1 cellular context compared by ENCODE assay signal in the genomic region with DNA sequence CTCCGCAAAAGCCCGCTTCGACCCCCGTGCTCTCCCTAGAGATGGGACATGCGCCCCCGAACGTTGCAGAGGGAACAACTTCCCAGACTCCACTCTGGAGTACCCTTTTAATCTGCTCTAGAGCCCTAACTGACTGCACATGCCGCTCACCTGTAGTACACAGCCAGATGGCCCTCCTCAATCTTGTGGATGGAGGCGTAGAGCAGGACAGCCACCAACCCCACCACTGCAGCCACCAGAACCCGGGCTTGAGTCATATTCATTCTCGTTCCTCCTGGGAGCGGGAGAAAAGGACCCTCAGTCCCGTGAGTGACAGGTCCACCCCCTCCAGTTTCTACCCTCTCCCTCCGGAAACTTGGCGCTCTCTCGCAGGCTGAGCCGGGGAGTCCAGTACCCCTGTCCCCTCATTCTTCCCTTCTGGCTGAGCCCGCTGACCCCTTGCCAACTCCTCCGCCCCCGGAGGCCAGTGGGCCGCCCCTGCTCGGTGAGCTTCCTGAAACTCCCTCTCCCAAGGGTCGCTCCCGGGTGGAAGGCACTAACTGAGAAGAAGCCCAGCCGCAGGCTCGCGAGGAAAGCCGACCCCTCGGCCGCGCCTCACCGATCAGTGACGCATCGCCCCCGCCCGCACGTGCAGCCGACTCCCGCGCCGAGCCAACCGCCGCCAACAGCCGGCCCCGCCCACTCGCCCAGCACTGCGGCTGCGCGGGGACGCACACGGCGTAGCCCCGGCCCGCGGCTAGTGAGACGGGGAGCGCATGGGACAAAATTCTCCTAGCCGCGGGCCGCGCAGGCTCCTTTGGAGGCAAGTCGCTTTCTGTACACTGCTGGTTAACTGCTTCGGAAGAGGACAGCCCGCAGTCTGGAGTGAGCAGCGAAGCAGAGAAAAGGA.
TF ChIP-seq lines count a peak whose summit lies in the region.

A gene (minus strand): TSS at position 666 of the 889 bp plus-strand sequence. CDS start 403 bp downstream, at position 263.

TF ChIP-seq in HepG2, 621 proteins besides CTCF, POLR2A, EP300 and RAD21 (continued from another document and continues in another):
- TF ChIP-seq, protein P1, sequence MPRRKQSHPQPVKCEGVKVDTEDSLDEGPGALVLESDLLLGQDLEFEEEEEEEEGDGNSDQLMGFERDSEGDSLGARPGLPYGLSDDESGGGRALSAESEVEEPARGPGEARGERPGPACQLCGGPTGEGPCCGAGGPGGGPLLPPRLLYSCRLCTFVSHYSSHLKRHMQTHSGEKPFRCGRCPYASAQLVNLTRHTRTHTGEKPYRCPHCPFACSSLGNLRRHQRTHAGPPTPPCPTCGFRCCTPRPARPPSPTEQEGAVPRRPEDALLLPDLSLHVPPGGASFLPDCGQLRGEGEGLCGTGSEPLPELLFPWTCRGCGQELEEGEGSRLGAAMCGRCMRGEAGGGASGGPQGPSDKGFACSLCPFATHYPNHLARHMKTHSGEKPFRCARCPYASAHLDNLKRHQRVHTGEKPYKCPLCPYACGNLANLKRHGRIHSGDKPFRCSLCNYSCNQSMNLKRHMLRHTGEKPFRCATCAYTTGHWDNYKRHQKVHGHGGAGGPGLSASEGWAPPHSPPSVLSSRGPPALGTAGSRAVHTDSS (CRISPR knock-in tag; conservative IDR thresholded peaks at IDR 0.05), result no peak
- no peak for TF ChIP-seq PAF1 (CRISPR knock-in tag; IDR thresholded peaks at IDR 0.05)
- no peak for TF ChIP-seq SETDB1 (CRISPR knock-in tag; IDR thresholded peaks at IDR 0.05; ENCODE audit: borderline replicate concordance)
- TF ChIP-seq, protein P2, sequence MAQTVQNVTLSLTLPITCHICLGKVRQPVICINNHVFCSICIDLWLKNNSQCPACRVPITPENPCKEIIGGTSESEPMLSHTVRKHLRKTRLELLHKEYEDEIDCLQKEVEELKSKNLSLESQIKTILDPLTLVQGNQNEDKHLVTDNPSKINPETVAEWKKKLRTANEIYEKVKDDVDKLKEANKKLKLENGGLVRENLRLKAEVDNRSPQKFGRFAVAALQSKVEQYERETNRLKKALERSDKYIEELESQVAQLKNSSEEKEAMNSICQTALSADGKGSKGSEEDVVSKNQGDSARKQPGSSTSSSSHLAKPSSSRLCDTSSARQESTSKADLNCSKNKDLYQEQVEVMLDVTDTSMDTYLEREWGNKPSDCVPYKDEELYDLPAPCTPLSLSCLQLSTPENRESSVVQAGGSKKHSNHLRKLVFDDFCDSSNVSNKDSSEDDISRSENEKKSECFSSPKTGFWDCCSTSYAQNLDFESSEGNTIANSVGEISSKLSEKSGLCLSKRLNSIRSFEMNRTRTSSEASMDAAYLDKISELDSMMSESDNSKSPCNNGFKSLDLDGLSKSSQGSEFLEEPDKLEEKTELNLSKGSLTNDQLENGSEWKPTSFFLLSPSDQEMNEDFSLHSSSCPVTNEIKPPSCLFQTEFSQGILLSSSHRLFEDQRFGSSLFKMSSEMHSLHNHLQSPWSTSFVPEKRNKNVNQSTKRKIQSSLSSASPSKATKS (CRISPR knock-in tag; IDR thresholded peaks at IDR 0.05), result no peak; the same call in 1 of the 2 replicates
- no peak for TF ChIP-seq IKZF1 (IDR thresholded peaks at IDR 0.05)
- no peak; the same call in 1 of the 2 replicates for TF ChIP-seq ZNF335 (CRISPR knock-in tag; IDR thresholded peaks at IDR 0.05)
- TF ChIP-seq ZNF33A (CRISPR knock-in tag; IDR thresholded peaks at IDR 0.05; ENCODE audit: borderline replicate concordance), result no peak
- no peak; the same call in 1 of the 2 replicates for TF ChIP-seq ZNF850 (CRISPR knock-in tag; conservative IDR thresholded peaks at IDR 0.05)
- TF ChIP-seq SYNCRIP (IDR thresholded peaks at IDR 0.05; ENCODE audit: insufficient read depth, low read depth, low read length), result no peak
- TF ChIP-seq, protein P3, sequence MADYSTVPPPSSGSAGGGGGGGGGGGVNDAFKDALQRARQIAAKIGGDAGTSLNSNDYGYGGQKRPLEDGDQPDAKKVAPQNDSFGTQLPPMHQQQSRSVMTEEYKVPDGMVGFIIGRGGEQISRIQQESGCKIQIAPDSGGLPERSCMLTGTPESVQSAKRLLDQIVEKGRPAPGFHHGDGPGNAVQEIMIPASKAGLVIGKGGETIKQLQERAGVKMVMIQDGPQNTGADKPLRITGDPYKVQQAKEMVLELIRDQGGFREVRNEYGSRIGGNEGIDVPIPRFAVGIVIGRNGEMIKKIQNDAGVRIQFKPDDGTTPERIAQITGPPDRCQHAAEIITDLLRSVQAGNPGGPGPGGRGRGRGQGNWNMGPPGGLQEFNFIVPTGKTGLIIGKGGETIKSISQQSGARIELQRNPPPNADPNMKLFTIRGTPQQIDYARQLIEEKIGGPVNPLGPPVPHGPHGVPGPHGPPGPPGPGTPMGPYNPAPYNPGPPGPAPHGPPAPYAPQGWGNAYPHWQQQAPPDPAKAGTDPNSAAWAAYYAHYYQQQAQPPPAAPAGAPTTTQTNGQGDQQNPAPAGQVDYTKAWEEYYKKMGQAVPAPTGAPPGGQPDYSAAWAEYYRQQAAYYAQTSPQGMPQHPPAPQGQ (CRISPR knock-in tag; IDR thresholded peaks at IDR 0.05; ENCODE audit: borderline replicate concordance), result no peak; the same call in 1 of the 2 replicates
- TF ChIP-seq ZNF546 (CRISPR knock-in tag; conservative IDR thresholded peaks at IDR 0.05), result peak; percentile 95
- TF ChIP-seq THAP11 (CRISPR knock-in tag; IDR thresholded peaks at IDR 0.05), result peak; percentile 91
- TF ChIP-seq KDM3A (CRISPR knock-in tag; IDR thresholded peaks at IDR 0.05; ENCODE audit: low read depth), result peak; percentile 30; the same call in 1 of the 2 replicates
- TF ChIP-seq ZNF792 (CRISPR knock-in tag; IDR thresholded peaks at IDR 0.05), result 0 out of 2 replicates have a peak, but pooled peaks have one; percentile 67
- TF ChIP-seq MEIS2 (CRISPR knock-in tag; IDR thresholded peaks at IDR 0.05), result peak; percentile 84
- 0 out of 2 replicates have a peak, but pooled peaks have one; percentile 72 for TF ChIP-seq GLI4 (CRISPR knock-in tag; IDR thresholded peaks at IDR 0.05; ENCODE audit: borderline replicate concordance)
- TF ChIP-seq MXD4 (CRISPR knock-in tag; IDR thresholded peaks at IDR 0.05), result peak; percentile 91
- TF ChIP-seq, protein P4, sequence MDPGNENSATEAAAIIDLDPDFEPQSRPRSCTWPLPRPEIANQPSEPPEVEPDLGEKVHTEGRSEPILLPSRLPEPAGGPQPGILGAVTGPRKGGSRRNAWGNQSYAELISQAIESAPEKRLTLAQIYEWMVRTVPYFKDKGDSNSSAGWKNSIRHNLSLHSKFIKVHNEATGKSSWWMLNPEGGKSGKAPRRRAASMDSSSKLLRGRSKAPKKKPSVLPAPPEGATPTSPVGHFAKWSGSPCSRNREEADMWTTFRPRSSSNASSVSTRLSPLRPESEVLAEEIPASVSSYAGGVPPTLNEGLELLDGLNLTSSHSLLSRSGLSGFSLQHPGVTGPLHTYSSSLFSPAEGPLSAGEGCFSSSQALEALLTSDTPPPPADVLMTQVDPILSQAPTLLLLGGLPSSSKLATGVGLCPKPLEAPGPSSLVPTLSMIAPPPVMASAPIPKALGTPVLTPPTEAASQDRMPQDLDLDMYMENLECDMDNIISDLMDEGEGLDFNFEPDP (CRISPR knock-in tag; conservative IDR thresholded peaks at IDR 0.05), result no peak
- TF ChIP-seq ETV6 (CRISPR knock-in tag; conservative IDR thresholded peaks at IDR 0.05), result no peak; the same call in 1 of the 2 replicates
- TF ChIP-seq, protein P5, sequence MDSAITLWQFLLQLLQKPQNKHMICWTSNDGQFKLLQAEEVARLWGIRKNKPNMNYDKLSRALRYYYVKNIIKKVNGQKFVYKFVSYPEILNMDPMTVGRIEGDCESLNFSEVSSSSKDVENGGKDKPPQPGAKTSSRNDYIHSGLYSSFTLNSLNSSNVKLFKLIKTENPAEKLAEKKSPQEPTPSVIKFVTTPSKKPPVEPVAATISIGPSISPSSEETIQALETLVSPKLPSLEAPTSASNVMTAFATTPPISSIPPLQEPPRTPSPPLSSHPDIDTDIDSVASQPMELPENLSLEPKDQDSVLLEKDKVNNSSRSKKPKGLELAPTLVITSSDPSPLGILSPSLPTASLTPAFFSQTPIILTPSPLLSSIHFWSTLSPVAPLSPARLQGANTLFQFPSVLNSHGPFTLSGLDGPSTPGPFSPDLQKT (CRISPR knock-in tag; IDR thresholded peaks at IDR 0.05; ENCODE audit: borderline replicate concordance), result no peak
- TF ChIP-seq SRSF9 (IDR thresholded peaks at IDR 0.05; ENCODE audit: borderline replicate concordance, insufficient read depth, low read depth, low read length, poor library complexity, severe bottlenecking), result no peak
- TF ChIP-seq ZFYVE20 (CRISPR knock-in tag; IDR thresholded peaks at IDR 0.05; ENCODE audit: borderline replicate concordance, low read depth), result no peak
- TF ChIP-seq CC2D1A (CRISPR knock-in tag; IDR thresholded peaks at IDR 0.05), result no peak
- TF ChIP-seq HDAC1 (CRISPR knock-in tag; IDR thresholded peaks at IDR 0.05), result peak; percentile 89
- TF ChIP-seq, protein P6, sequence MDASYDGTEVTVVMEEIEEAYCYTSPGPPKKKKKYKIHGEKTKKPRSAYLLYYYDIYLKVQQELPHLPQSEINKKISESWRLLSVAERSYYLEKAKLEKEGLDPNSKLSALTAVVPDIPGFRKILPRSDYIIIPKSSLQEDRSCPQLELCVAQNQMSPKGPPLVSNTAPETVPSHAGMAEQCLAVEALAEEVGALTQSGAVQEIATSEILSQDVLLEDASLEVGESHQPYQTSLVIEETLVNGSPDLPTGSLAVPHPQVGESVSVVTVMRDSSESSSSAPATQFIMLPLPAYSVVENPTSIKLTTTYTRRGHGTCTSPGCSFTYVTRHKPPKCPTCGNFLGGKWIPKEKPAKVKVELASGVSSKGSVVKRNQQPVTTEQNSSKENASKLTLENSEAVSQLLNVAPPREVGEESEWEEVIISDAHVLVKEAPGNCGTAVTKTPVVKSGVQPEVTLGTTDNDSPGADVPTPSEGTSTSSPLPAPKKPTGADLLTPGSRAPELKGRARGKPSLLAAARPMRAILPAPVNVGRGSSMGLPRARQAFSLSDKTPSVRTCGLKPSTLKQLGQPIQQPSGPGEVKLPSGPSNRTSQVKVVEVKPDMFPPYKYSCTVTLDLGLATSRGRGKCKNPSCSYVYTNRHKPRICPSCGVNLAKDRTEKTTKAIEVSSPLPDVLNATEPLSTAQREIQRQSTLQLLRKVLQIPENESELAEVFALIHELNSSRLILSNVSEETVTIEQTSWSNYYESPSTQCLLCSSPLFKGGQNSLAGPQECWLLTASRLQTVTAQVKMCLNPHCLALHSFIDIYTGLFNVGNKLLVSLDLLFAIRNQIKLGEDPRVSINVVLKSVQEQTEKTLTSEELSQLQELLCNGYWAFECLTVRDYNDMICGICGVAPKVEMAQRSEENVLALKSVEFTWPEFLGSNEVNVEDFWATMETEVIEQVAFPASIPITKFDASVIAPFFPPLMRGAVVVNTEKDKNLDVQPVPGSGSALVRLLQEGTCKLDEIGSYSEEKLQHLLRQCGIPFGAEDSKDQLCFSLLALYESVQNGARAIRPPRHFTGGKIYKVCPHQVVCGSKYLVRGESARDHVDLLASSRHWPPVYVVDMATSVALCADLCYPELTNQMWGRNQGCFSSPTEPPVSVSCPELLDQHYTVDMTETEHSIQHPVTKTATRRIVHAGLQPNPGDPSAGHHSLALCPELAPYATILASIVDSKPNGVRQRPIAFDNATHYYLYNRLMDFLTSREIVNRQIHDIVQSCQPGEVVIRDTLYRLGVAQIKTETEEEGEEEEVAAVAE (CRISPR knock-in tag; IDR thresholded peaks at IDR 0.05; ENCODE audit: borderline replicate concordance), result no peak
- peak; percentile 6; the same call in 1 of the 2 replicates for TF ChIP-seq HNF4A (CRISPR knock-in tag; IDR thresholded peaks at IDR 0.05)
- no peak; the same call in 1 of the 2 replicates for TF ChIP-seq SP140L (CRISPR knock-in tag; IDR thresholded peaks at IDR 0.05; ENCODE audit: borderline replicate concordance)
- TF ChIP-seq MYNN (CRISPR knock-in tag; IDR thresholded peaks at IDR 0.05; ENCODE audit: low read depth), result 0 out of 2 replicates have a peak, but pooled peaks have one; percentile 32
- no peak; the same call in 1 of the 2 replicates for TF ChIP-seq KLF6 (CRISPR knock-in tag; IDR thresholded peaks at IDR 0.05)
- TF ChIP-seq KAT2B (IDR thresholded peaks at IDR 0.05; ENCODE audit: borderline replicate concordance, low read depth, low read length), result no peak
- TF ChIP-seq NFYC (CRISPR knock-in tag; IDR thresholded peaks at IDR 0.05), result no peak
- no peak for TF ChIP-seq TGIF2 (CRISPR knock-in tag; IDR thresholded peaks at IDR 0.05)
- no peak for TF ChIP-seq MTA3 (CRISPR knock-in tag; IDR thresholded peaks at IDR 0.05)
- TF ChIP-seq, protein P7, sequence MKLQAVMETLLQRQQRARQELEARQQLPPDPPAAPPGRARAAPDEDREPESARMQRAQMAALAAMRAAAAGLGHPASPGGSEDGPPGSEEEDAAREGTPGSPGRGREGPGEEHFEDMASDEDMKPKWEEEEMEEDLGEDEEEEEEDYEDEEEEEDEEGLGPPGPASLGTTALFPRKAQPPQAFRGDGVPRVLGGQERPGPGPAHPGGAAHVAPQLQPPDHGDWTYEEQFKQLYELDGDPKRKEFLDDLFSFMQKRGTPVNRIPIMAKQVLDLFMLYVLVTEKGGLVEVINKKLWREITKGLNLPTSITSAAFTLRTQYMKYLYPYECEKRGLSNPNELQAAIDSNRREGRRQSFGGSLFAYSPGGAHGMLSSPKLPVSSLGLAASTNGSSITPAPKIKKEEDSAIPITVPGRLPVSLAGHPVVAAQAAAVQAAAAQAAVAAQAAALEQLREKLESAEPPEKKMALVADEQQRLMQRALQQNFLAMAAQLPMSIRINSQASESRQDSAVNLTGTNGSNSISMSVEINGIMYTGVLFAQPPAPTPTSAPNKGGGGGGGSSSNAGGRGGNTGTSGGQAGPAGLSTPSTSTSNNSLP (IDR thresholded peaks at IDR 0.05; ENCODE audit: low read depth, low read length), result peak; percentile 27; the same call in 1 of the 2 replicates
- TF ChIP-seq ZFY (CRISPR knock-in tag; IDR thresholded peaks at IDR 0.05), result peak; percentile 88
- TF ChIP-seq ZNF569 (CRISPR knock-in tag; IDR thresholded peaks at IDR 0.05; ENCODE audit: borderline replicate concordance), result no peak
- TF ChIP-seq KDM5A (IDR thresholded peaks at IDR 0.05; ENCODE audit: borderline replicate concordance, low read length), result peak; percentile 77; the same call in 1 of the 2 replicates
- TF ChIP-seq SRF (IDR thresholded peaks at IDR 0.05; ENCODE audit: low read depth, low read length), result no peak
- TF ChIP-seq NR1H2 (CRISPR knock-in tag; IDR thresholded peaks at IDR 0.05; ENCODE audit: borderline replicate concordance, low read depth), result peak; percentile 81; the same call in 1 of the 2 replicates
- TF ChIP-seq CHD2 (IDR thresholded peaks at IDR 0.05; ENCODE audit: low read depth, low read length), result peak; percentile 63; the same call in 1 of the 2 replicates
- peak; percentile 95 for TF ChIP-seq ARNT2 (CRISPR knock-in tag; IDR thresholded peaks at IDR 0.05; ENCODE audit: low read depth)
- TF ChIP-seq, protein P8, sequence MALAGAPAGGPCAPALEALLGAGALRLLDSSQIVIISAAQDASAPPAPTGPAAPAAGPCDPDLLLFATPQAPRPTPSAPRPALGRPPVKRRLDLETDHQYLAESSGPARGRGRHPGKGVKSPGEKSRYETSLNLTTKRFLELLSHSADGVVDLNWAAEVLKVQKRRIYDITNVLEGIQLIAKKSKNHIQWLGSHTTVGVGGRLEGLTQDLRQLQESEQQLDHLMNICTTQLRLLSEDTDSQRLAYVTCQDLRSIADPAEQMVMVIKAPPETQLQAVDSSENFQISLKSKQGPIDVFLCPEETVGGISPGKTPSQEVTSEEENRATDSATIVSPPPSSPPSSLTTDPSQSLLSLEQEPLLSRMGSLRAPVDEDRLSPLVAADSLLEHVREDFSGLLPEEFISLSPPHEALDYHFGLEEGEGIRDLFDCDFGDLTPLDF (CRISPR knock-in tag; IDR thresholded peaks at IDR 0.05), result peak; percentile 96
- no peak for TF ChIP-seq NFATC3 (CRISPR knock-in tag; IDR thresholded peaks at IDR 0.05)
- peak; percentile 61 for TF ChIP-seq ZNF263 (CRISPR knock-in tag; IDR thresholded peaks at IDR 0.05)
- TF ChIP-seq NFKB2 (CRISPR knock-in tag; IDR thresholded peaks at IDR 0.05; ENCODE audit: borderline replicate concordance), result peak; percentile 90
- no peak for TF ChIP-seq ZKSCAN1 (IDR thresholded peaks at IDR 0.05; ENCODE audit: low read length)
